ENCODE assay signal across 1 cellular context in the genomic region with DNA sequence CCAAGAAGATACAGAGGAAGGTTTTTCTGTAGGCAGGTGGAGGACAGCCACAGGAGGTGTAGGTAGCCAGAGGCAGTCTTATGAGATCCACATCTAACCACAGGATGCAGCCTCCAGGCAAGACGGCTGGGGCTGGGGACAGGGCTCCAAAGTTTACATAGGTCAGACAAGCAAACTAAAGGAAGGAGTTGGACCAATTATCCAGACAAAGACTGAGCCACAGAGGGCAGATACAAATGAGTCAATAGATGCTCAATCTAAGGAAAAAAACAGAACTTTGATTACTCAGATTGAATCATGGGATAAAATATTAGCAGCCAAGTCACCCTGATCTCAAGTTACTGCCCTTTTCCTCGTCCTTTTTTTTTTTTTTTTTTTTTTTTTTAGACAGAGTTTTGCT.
TF ChIP-seq lines count a peak whose summit lies in the region.

No MANE protein-coding gene starts in this region.

TF ChIP-seq in SK-N-SH treated with all-trans-retinoic acid at 6 μM for 48 hours, 23 proteins besides CTCF, POLR2A, EP300 and RAD21 (continued from another document):
- TF ChIP-seq, protein P1, sequence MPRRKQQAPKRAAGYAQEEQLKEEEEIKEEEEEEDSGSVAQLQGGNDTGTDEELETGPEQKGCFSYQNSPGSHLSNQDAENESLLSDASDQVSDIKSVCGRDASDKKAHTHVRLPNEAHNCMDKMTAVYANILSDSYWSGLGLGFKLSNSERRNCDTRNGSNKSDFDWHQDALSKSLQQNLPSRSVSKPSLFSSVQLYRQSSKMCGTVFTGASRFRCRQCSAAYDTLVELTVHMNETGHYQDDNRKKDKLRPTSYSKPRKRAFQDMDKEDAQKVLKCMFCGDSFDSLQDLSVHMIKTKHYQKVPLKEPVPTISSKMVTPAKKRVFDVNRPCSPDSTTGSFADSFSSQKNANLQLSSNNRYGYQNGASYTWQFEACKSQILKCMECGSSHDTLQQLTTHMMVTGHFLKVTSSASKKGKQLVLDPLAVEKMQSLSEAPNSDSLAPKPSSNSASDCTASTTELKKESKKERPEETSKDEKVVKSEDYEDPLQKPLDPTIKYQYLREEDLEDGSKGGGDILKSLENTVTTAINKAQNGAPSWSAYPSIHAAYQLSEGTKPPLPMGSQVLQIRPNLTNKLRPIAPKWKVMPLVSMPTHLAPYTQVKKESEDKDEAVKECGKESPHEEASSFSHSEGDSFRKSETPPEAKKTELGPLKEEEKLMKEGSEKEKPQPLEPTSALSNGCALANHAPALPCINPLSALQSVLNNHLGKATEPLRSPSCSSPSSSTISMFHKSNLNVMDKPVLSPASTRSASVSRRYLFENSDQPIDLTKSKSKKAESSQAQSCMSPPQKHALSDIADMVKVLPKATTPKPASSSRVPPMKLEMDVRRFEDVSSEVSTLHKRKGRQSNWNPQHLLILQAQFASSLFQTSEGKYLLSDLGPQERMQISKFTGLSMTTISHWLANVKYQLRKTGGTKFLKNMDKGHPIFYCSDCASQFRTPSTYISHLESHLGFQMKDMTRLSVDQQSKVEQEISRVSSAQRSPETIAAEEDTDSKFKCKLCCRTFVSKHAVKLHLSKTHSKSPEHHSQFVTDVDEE (CRISPR knock-in tag; IDR thresholded peaks at IDR 0.05), result no peak
- TF ChIP-seq RARB (CRISPR knock-in tag; IDR thresholded peaks at IDR 0.05), result no peak
- TF ChIP-seq, protein P2, sequence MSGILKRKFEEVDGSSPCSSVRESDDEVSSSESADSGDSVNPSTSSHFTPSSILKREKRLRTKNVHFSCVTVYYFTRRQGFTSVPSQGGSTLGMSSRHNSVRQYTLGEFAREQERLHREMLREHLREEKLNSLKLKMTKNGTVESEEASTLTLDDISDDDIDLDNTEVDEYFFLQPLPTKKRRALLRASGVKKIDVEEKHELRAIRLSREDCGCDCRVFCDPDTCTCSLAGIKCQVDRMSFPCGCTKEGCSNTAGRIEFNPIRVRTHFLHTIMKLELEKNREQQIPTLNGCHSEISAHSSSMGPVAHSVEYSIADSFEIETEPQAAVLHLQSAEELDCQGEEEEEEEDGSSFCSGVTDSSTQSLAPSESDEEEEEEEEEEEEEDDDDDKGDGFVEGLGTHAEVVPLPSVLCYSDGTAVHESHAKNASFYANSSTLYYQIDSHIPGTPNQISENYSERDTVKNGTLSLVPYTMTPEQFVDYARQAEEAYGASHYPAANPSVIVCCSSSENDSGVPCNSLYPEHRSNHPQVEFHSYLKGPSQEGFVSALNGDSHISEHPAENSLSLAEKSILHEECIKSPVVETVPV (CRISPR knock-in tag; IDR thresholded peaks at IDR 0.05), result no peak
- TF ChIP-seq CSDC2 (CRISPR knock-in tag; IDR thresholded peaks at IDR 0.05), result no peak
- no peak for TF ChIP-seq ESRRG (CRISPR knock-in tag; IDR thresholded peaks at IDR 0.05)
